ENCODE assay signal across 18 cellular contexts in genomic region chr7:152355474-152356057, GRCh38.
A peak's percentile ranks its signal among the peaks of the same experiment; 100 is the strongest.
DNase-seq lines count a peak whose midpoint lies in the region; ATAC-seq and TF ChIP-seq lines count a peak whose summit lies in the region.
"Had no signal": no experiment of that assay in that cellular context is flagged by ENCODE, and none has a peak within 500 bp of the region (broad histone marks: within the 10 kb centered on the region; RNA-seq: fewer than 3 reads in every experiment).

No MANE protein-coding gene starts in this region.

- peak overlapping the region; percentile 68 for H3K27ac Mint-ChIP-seq in activated T-cell treated with anti-CD3 and anti-CD28 coated beads, Interleukin-2, amount 50 U/mL, for 72 hours
- H3K27ac Mint-ChIP-seq in activated T-cell treated with anti-CD3 and anti-CD28 coated beads, Interleukin-2, amount 50 U/mL, for 24 hours, result no peak overlapping the region
- H3K27ac Mint-ChIP-seq in stimulated activated memory B cell treated with anti-CD40 and anti-IgM and Interleukin-4, amounts not matched to agents 10 μg/mL and 1 μg/mL and 100 μg/mL, for 72 hours, result peak overlapping the region; percentile 26
- peak overlapping the region in 2 of 7 donors; percentile 8 to 38 for H3K27ac Mint-ChIP-seq in CD14-positive monocyte
- H3K27ac Mint-ChIP-seq: CD4-positive, alpha-beta T cell; T-helper 1 cell treated with Interleukin-12 subunit alpha and Interleukin-12 subunit beta and Interleukin-4 antibody, amounts not matched to agents 30 μg/mL and 1 μg/mL, for 36 hours had no signal

- no peak for TF ChIP-seq EP300 in stomach (IDR thresholded peaks at IDR 0.05)

- no peak overlapping the region for H3K4me3 ChIP-seq in A673 (ENCODE audit: low read depth, low read length, poor library complexity, severe bottlenecking)
- no peak overlapping the region for H3K4me3 ChIP-seq in stomach
- H3K4me3 ChIP-seq: hepatocyte, thyroid gland had no signal

- intact Hi-C loops in CD14-positive monocyte (cut with micrococcal nuclease), result no loop called here
- intact Hi-C loops in A673 (cut with micrococcal nuclease; ENCODE audit: unreplicated experiment), result no loop called here
- intact Hi-C loops in stomach (cut with DNase I; ENCODE audit: low total_unique reads), result no loop called here

- H3K9me3 Mint-ChIP-seq in activated T-cell treated with anti-CD3 and anti-CD28 coated beads, Interleukin-2, amount 50 U/mL, for 72 hours, result peaks cover 2% of the 10 kb centered on the region in 2 donors
- peaks cover 5% of the 10 kb centered on the region for H3K9me3 Mint-ChIP-seq in activated T-cell treated with anti-CD3 and anti-CD28 coated beads, Interleukin-2, amount 50 U/mL, for 24 hours
- H3K9me3 Mint-ChIP-seq in stimulated activated memory B cell treated with anti-CD40 and anti-IgM and Interleukin-4, amounts not matched to agents 10 μg/mL and 1 μg/mL and 100 μg/mL, for 72 hours, result no peaks in the 10 kb centered on the region
- H3K9me3 Mint-ChIP-seq in CD14-positive monocyte, result peaks cover 0 to 3% (median 2%) of the 10 kb centered on the region in 7 donors
- H3K9me3 Mint-ChIP-seq: CD4-positive, alpha-beta T cell; T-helper 1 cell treated with Interleukin-12 subunit alpha and Interleukin-12 subunit beta and Interleukin-4 antibody, amounts not matched to agents 30 μg/mL and 1 μg/mL, for 36 hours had no signal

- H3K36me3 Mint-ChIP-seq in activated T-cell treated with anti-CD3 and anti-CD28 coated beads, Interleukin-2, amount 50 U/mL, for 72 hours (ENCODE audit: insufficient read depth in 2 of 2), result peaks cover 13 to 23% of the 10 kb centered on the region in 2 donors
- peaks cover 65% of the 10 kb centered on the region for H3K36me3 Mint-ChIP-seq in activated T-cell treated with anti-CD3 and anti-CD28 coated beads, Interleukin-2, amount 50 U/mL, for 24 hours (ENCODE audit: low read depth)
- H3K36me3 Mint-ChIP-seq in stimulated activated memory B cell treated with anti-CD40 and anti-IgM and Interleukin-4, amounts not matched to agents 10 μg/mL and 1 μg/mL and 100 μg/mL, for 72 hours, result peaks cover 52% of the 10 kb centered on the region
- peaks cover 45 to 65% of the 10 kb centered on the region in 2 donors for H3K36me3 Mint-ChIP-seq in CD14-positive monocyte

- WGBS in stomach, 5 donors, result 53 to 92% (median 71%) methylated on average over 2 of the region's 2 CpGs

- H3K4me1 Mint-ChIP-seq in activated T-cell treated with anti-CD3 and anti-CD28 coated beads, Interleukin-2, amount 50 U/mL, for 72 hours (ENCODE audit: low read depth), result peaks cover 7% of the 10 kb centered on the region
- peaks cover 15% of the 10 kb centered on the region for H3K4me1 Mint-ChIP-seq in activated T-cell treated with anti-CD3 and anti-CD28 coated beads, Interleukin-2, amount 50 U/mL, for 24 hours (ENCODE audit: low read depth)
- H3K4me1 Mint-ChIP-seq in stimulated activated memory B cell treated with anti-CD40 and anti-IgM and Interleukin-4, amounts not matched to agents 10 μg/mL and 1 μg/mL and 100 μg/mL, for 72 hours, result peaks cover 30% of the 10 kb centered on the region
- H3K4me1 Mint-ChIP-seq in CD14-positive monocyte, result no peaks in the 10 kb centered on the region

- TF ChIP-seq CTCF in CD14-positive monocyte (IDR thresholded peaks at IDR 0.05), result no peak
- TF ChIP-seq CTCF in A673 (conservative IDR thresholded peaks at IDR 0.05; ENCODE audit: low read depth, low read length), result no peak
- no peak for TF ChIP-seq CTCF in stomach (IDR thresholded peaks at IDR 0.05)

- H3K4me3 Mint-ChIP-seq in activated T-cell treated with anti-CD3 and anti-CD28 coated beads, Interleukin-2, amount 50 U/mL, for 72 hours, result no peak overlapping the region
- no peak overlapping the region for H3K4me3 Mint-ChIP-seq in activated T-cell treated with anti-CD3 and anti-CD28 coated beads, Interleukin-2, amount 50 U/mL, for 24 hours
- no peak overlapping the region for H3K4me3 Mint-ChIP-seq in stimulated activated memory B cell treated with anti-CD40 and anti-IgM and Interleukin-4, amounts not matched to agents 10 μg/mL and 1 μg/mL and 100 μg/mL, for 72 hours
- no peak overlapping the region for H3K4me3 Mint-ChIP-seq in CD14-positive monocyte
- H3K4me3 Mint-ChIP-seq: CD4-positive, alpha-beta T cell; T-helper 1 cell treated with Interleukin-12 subunit alpha and Interleukin-12 subunit beta and Interleukin-4 antibody, amounts not matched to agents 30 μg/mL and 1 μg/mL, for 36 hours had no signal

- no peaks in the 10 kb centered on the region for H3K9me3 ChIP-seq in A673 (ENCODE audit: low read depth, low read length, poor library complexity, severe bottlenecking)
- no peaks in the 10 kb centered on the region for H3K9me3 ChIP-seq in stomach
- H3K9me3 ChIP-seq: thyroid gland had no signal

- H3K27ac ChIP-seq in A673 (ENCODE audit: low read depth, low read length, poor library complexity, severe bottlenecking) (no peak overlapping the region), stomach (no peak overlapping the region)
- H3K27ac ChIP-seq: hepatocyte, thyroid gland had no signal

- H3K27me3 ChIP-seq in A673 (replicated peaks; ENCODE audit: insufficient read depth, low read depth, low read length, poor library complexity) (no peaks in the 10 kb centered on the region), stomach (no peaks in the 10 kb centered on the region)
- H3K27me3 ChIP-seq: hepatocyte, thyroid gland had no signal

- BruUV-seq in A673 (replicated peaks; lab: Mats Ljungman, UMichigan), result no TSS peak

- no peaks in the 10 kb centered on the region for H3K27me3 Mint-ChIP-seq in activated T-cell treated with anti-CD3 and anti-CD28 coated beads, Interleukin-2, amount 50 U/mL, for 72 hours (ENCODE audit: low read depth)
- H3K27me3 Mint-ChIP-seq in activated T-cell treated with anti-CD3 and anti-CD28 coated beads, Interleukin-2, amount 50 U/mL, for 24 hours, result no peaks in the 10 kb centered on the region
- H3K27me3 Mint-ChIP-seq in stimulated activated memory B cell treated with anti-CD40 and anti-IgM and Interleukin-4, amounts not matched to agents 10 μg/mL and 1 μg/mL and 100 μg/mL, for 72 hours, result no peaks in the 10 kb centered on the region
- H3K27me3 Mint-ChIP-seq in CD14-positive monocyte (ENCODE audit: low read depth in 3 of 3), result peaks cover 0 to 2% (median 0%) of the 10 kb centered on the region in 3 donors
- H3K27me3 Mint-ChIP-seq: CD4-positive, alpha-beta T cell had no signal

- CTCF ChIA-PET in A673 (lab: Charles Lee), result no interaction called here

- no peak for TF ChIP-seq POLR2A in stomach (IDR thresholded peaks at IDR 0.05)

- ATAC-seq in activated T-cell treated with anti-CD3 and anti-CD28 coated beads, Interleukin-2, amount 50 U/mL, for 72 hours (replicated peaks in 1 of 2), result no peak
- ATAC-seq in GM21528 (IDR thresholded peaks at IDR 0.05; ENCODE audit: low FRiP score, unreplicated experiment), result peak; percentile 68
- ATAC-seq in HG03439 (IDR thresholded peaks at IDR 0.05; ENCODE audit: unreplicated experiment), result peak; percentile 51
- ATAC-seq in stimulated activated memory B cell treated with anti-CD40 and anti-IgM and Interleukin-4, amounts not matched to agents 10 μg/mL and 1 μg/mL and 100 μg/mL, for 72 hours, result no peak

- H3K4me1 ChIP-seq in A673 (ENCODE audit: insufficient read depth, low read length, poor library complexity, severe bottlenecking) (no peaks in the 10 kb centered on the region), stomach (peaks cover 0 to 26% (median 12%) of the 10 kb centered on the region in 4 donors)

- POLR2A ChIA-PET in A673 (lab: Charles Lee; ENCODE audit: low non-redundant PET), result no interaction called here

- no peak for DNase-seq in activated T-cell treated with anti-CD3 and anti-CD28 coated beads, Interleukin-2, amount 50 U/mL, for 72 hours
- no peak for DNase-seq in activated T-cell treated with anti-CD3 and anti-CD28 coated beads, Interleukin-2, amount 50 U/mL, for 24 hours
- DNase-seq in CD14-positive monocyte (ENCODE audit: low spot score) (no peak), A673 (ENCODE audit: low spot score) (no peak), stomach (no peak)
- DNase-seq: activated CD4-positive, CD25-positive, alpha-beta regulatory T cell treated with anti-CD3 and anti-CD28 coated beads, Interleukin-2, amount 50 U/mL, for 72 hours; CD4-positive, alpha-beta T cell; effector memory CD4-positive, alpha-beta T cell; EL; midbrain; SHP77; stimulated activated CD4-positive, alpha-beta T cell treated with anti-CD3 and anti-CD28 coated beads, Interleukin-4, amount 100 ng/mL, for 24 hours; thyroid gland had no signal

- H3K36me3 ChIP-seq in A673 (ENCODE audit: insufficient read depth, low read length, poor library complexity, severe bottlenecking) (peaks cover 2% of the 10 kb centered on the region), stomach (peaks cover 0 to 47% (median 29%) of the 10 kb centered on the region in 4 donors)
- H3K36me3 ChIP-seq: thyroid gland had no signal

Comparison
In these comparisons a context has a peak if more than half of its experiments do, and no peak if none do; other contexts are left out.
1. ATAC-seq: peak in GM21528 (single experiment) and HG03439 (single experiment); none in activated T-cell treated with anti-CD3 and anti-CD28 coated beads, Interleukin-2, amount 50 U/mL, for 72 hours (0 of 2) and stimulated activated memory B cell treated with anti-CD40 and anti-IgM and Interleukin-4, amounts not matched to agents 10 μg/mL and 1 μg/mL and 100 μg/mL, for 72 hours (single experiment).